ENCODE assay signal across 29 cellular contexts in the genomic region with DNA sequence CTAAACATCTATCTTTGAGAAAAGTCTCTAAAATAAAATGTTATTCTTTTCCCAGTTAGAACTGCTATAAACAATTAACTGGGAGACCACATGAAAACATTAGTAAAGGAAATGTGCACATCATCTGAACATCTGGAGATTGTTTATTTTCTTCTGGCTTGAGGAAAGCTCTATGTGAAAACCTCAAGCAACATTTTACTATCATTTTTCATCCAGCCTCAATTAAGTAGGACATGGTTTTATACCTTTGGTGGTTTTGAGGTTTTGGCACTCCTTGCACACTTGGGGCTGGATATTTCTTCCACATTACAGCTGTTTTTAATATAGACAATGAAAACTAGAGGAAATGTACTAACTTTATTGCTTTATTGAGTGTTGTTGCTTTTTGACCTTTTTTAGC.
A peak's percentile ranks its signal among the peaks of the same experiment; 100 is the strongest.
DNase-seq lines count a peak whose midpoint lies in the region; ATAC-seq, FAIRE-seq and TF ChIP-seq lines count a peak whose summit lies in the region.
"Had no signal": no experiment of that assay in that cellular context is flagged by ENCODE, and none has a peak within 500 bp of the region (broad histone marks: within the 10 kb centered on the region; RNA-seq: fewer than 3 reads in every experiment).

No MANE protein-coding gene starts in this region.

- H3K4me1 ChIP-seq in small intestine (ENCODE audit: control insufficient read depth in 2 of 2, insufficient read depth in 1 of 2, low read depth in 1 of 2, low read length in 1 of 2) = no peaks in the 10 kb centered on the region
- H3K4me1 ChIP-seq: adrenal gland, parathyroid adenoma, right lobe of liver, SJCRH30, upper lobe of right lung had no signal

- ATAC-seq in GM21447 (IDR thresholded peaks at IDR 0.05; ENCODE audit: unreplicated experiment) = no peak
- ATAC-seq: activated CD8-positive, alpha-beta T cell treated with anti-CD3 and anti-CD28 coated beads, Interleukin-2, amount 10 ng/mL, durations not matched to agents 7 days and 5 days; left lobe of liver; natural killer cell; Panc1; right lobe of liver; T-cell; upper lobe of right lung had no signal

- peaks cover 7% of the 10 kb centered on the region for H3K27me3 Mint-ChIP-seq in nephron progenitor cell (ENCODE audit: low read depth, poor library complexity)
- H3K27me3 Mint-ChIP-seq: T-cell had no signal

- no peaks in the 10 kb centered on the region for H3K36me3 ChIP-seq in small intestine (ENCODE audit: control insufficient read depth in 2 of 2, insufficient read depth in 2 of 2, low read length in 2 of 2)
- H3K36me3 ChIP-seq: adrenal gland, right lobe of liver, SJCRH30, upper lobe of right lung had no signal

- H3K4me3 Mint-ChIP-seq in nephron progenitor cell = no peak overlapping the region
- H3K4me3 Mint-ChIP-seq: activated CD8-positive, alpha-beta T cell treated with anti-CD3 and anti-CD28 coated beads, Interleukin-2, amount 10 ng/mL, durations not matched to agents 7 days and 5 days; natural killer cell; T-cell had no signal

- no peak overlapping the region for H3K27ac ChIP-seq in small intestine (ENCODE audit: low read depth in 1 of 2, low read length in 1 of 2)
- H3K27ac ChIP-seq: adrenal gland, parathyroid adenoma, right lobe of liver, SJCRH30, upper lobe of right lung had no signal

- no peak for FAIRE-seq in small intestine (lab: Jason Lieb, UNC)
- FAIRE-seq: A204.1, D721Med, HTR-8/SVneo had no signal

- H3K9me3 ChIP-seq in small intestine (ENCODE audit: control insufficient read depth, low read depth) = no peaks in the 10 kb centered on the region
- H3K9me3 ChIP-seq: adrenal gland, right lobe of liver, SJCRH30, upper lobe of right lung had no signal

- H3K4me3 ChIP-seq in AG09309 (ENCODE audit: control insufficient read depth, low read depth, low read length) (no peak overlapping the region), foreskin fibroblast (ENCODE audit: low read depth in 1 of 2, low read length in 2 of 2) (no peak overlapping the region), small intestine (ENCODE audit: low read depth in 1 of 2, low read length in 2 of 2) (no peak overlapping the region)
- H3K4me3 ChIP-seq: adrenal gland, right lobe of liver, SJCRH30, upper lobe of right lung had no signal

- no peak overlapping the region for H3K27ac Mint-ChIP-seq in nephron progenitor cell
- H3K27ac Mint-ChIP-seq: activated CD8-positive, alpha-beta T cell treated with anti-CD3 and anti-CD28 coated beads, Interleukin-2, amount 10 ng/mL, durations not matched to agents 7 days and 5 days; natural killer cell; T-cell had no signal

- H3K27me3 ChIP-seq in small intestine (ENCODE audit: control insufficient read depth in 2 of 2, insufficient read depth in 2 of 2, low read length in 2 of 2) = no peaks in the 10 kb centered on the region
- H3K27me3 ChIP-seq: adrenal gland, right lobe of liver, SJCRH30, upper lobe of right lung had no signal

- H3K36me3 Mint-ChIP-seq in nephron progenitor cell (ENCODE audit: low read depth) = no peaks in the 10 kb centered on the region
- H3K36me3 Mint-ChIP-seq: natural killer cell, T-cell had no signal

- H3K9me3 Mint-ChIP-seq in nephron progenitor cell = no peaks in the 10 kb centered on the region

- TF ChIP-seq CTCF in AG09309 (IDR thresholded peaks at IDR 0.05; ENCODE audit: control insufficient read depth, insufficient read depth, low read depth, low read length, missing control alignments) (no peak), foreskin fibroblast (IDR thresholded peaks at IDR 0.05; ENCODE audit: low read depth, low read length) (no peak), nephron progenitor cell (IDR thresholded peaks at IDR 0.05) (no peak)

- no peaks in the 10 kb centered on the region for H3K4me1 Mint-ChIP-seq in nephron progenitor cell
- H3K4me1 Mint-ChIP-seq: natural killer cell, T-cell had no signal

- DNase-seq in AG09309 (ENCODE audit: low read depth) (peak; percentile 23), HCEC 1CT (peak; percentile 76), brain pericyte (ENCODE audit: low read depth, low spot score) (peak; percentile 50), foreskin fibroblast (peak; percentile 2 to 65), foreskin melanocyte (no peak), small intestine (no peak), nephron progenitor cell (no peak)
- DNase-seq: activated CD4-positive, CD25-positive, alpha-beta regulatory T cell treated with anti-CD3 and anti-CD28 coated beads, Interleukin-2, amount 50 U/mL, for 72 hours; activated CD8-positive, alpha-beta T cell treated with anti-CD3 and anti-CD28 coated beads, Interleukin-2, amount 10 ng/mL, durations not matched to agents 7 days and 5 days; activated gamma-delta T cell treated with Interleukin-2 at 50 U/mL for 16 hours; adrenal gland; C1 segment of cervical spinal cord; GDM1; head of caudate nucleus; natural killer cell; NCI-H1048; NCI-H2081 treated with DMSO at 0.1 percent for 48 hours; NCI-H446; right lobe of liver; T-cell; upper lobe of right lung had no signal

Comparison
In these comparisons a context has a peak if more than half of its experiments do, and no peak if none do; other contexts are left out.
1. DNase-seq: peak in AG09309 (single experiment), HCEC 1CT (single experiment), brain pericyte (single experiment) and foreskin fibroblast (2 of 2); none in foreskin melanocyte (single experiment), small intestine (single experiment) and nephron progenitor cell (single experiment).